In the genomic region with DNA sequence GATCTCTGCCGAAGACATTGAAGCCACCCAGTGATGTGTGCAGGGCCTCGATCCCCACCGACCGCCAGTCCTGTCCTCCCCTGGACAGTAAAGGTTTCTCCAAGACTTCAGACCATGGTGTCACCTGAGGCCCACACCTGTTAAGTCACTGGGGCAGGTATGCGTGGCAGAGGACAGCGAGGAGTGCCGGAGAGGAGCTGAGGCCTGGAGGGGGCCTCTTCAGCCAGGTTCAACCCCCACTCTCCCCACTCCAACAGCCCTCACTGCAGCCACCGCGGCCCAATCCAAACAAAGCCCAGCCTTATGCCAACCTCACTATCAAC, we compare ENCODE assay signal across 16 cellular contexts. TPM values are rescaled to one million over a fixed set of nuclear protein-coding genes. Genes with fewer than 3 reads are reported as not detected.
DNase-seq lines count a peak whose midpoint lies in the region; ATAC-seq, FAIRE-seq and TF ChIP-seq lines count a peak whose summit lies in the region.
"Had no signal": no experiment of that assay in that cellular context is flagged by ENCODE, and none has a peak within 500 bp of the region (broad histone marks: within the 10 kb centered on the region; RNA-seq: fewer than 3 reads in every experiment).

No MANE protein-coding gene starts in this region.

- H3K27me3 Mint-ChIP-seq in activated naive CD4-positive, alpha-beta T cell treated with anti-CD3 and anti-CD28 coated beads for 36 hours (ENCODE audit: low read depth): no peaks in the 10 kb centered on the region
- peaks cover 1% of the 10 kb centered on the region for H3K27me3 Mint-ChIP-seq in IgD-negative memory B cell
- peaks cover 6% of the 10 kb centered on the region for H3K27me3 Mint-ChIP-seq in neural progenitor cell (ENCODE audit: insufficient read depth, low read depth)

- DNase-seq in activated naive CD4-positive, alpha-beta T cell treated with anti-CD3 and anti-CD28 coated beads for 36 hours: no peak
- no peak for DNase-seq in activated naive CD4-positive, alpha-beta T cell treated with anti-CD3 and anti-CD28 coated beads, Interleukin-2, amount 50 U/mL, for 16 hours
- DNase-seq in K562 (ENCODE audit: extremely low read depth in 1 of 4, low spot score in 3 of 4): no peak
- no peak for DNase-seq in neural progenitor cell (ENCODE audit: low spot score)
- DNase-seq in H7: no peak
- DNase-seq in DMS153 treated with DMSO at 0.1 percent for 48 hours (lab: John Stamatoyannopoulos, UW; ENCODE audit: unreplicated experiment): no peak
- DNase-seq in GM23248: no peak
- DNase-seq: effector CD4-positive, alpha-beta T cell; kidney; mesendoderm; NCI-H1417; NCI-H82; Peyer's patch; stimulated activated CD4-positive, alpha-beta T cell treated with anti-CD3 and anti-CD28 coated beads, Interleukin-2, amount 100 ng/mL, for 24 hours had no signal

- H3K36me3 ChIP-seq in K562 (ENCODE audit: control insufficient read depth, insufficient read depth, low read length) (0 out of 3 replicates have a peak, but pooled peaks cover 3% of the 10 kb centered on the region), neural progenitor cell (no peaks in the 10 kb centered on the region), H7 (replicated peaks; ENCODE audit: control insufficient read depth, insufficient read depth, low read length) (no peaks in the 10 kb centered on the region), GM23248 (ENCODE audit: low read depth) (no peaks in the 10 kb centered on the region)
- H3K36me3 ChIP-seq: Peyer's patch, suprapubic skin had no signal

- H3K4me1 Mint-ChIP-seq in activated naive CD4-positive, alpha-beta T cell treated with anti-CD3 and anti-CD28 coated beads for 36 hours (ENCODE audit: low read depth): peaks cover 58% of the 10 kb centered on the region
- H3K4me1 Mint-ChIP-seq in IgD-negative memory B cell (peaks cover 6 to 25% (median 17%) of the 10 kb centered on the region in 3 donors), neural progenitor cell (peaks cover 16% of the 10 kb centered on the region)

- H3K9me3 Mint-ChIP-seq in activated naive CD4-positive, alpha-beta T cell treated with anti-CD3 and anti-CD28 coated beads for 36 hours: no peaks in the 10 kb centered on the region
- no peaks in the 10 kb centered on the region for H3K9me3 Mint-ChIP-seq in IgD-negative memory B cell
- H3K9me3 Mint-ChIP-seq in neural progenitor cell: no peaks in the 10 kb centered on the region

- no peak overlapping the region for H3K4me3 ChIP-seq in K562
- H3K4me3 ChIP-seq in neural progenitor cell: no peak overlapping the region
- H3K4me3 ChIP-seq in H7 (ENCODE audit: insufficient read depth, low read depth, low read length): no peak overlapping the region
- H3K4me3 ChIP-seq in GM23248: no peak overlapping the region
- H3K4me3 ChIP-seq: Peyer's patch, suprapubic skin had no signal

- H3K4me2 ChIP-seq in K562 (ENCODE audit: insufficient read depth, low read length) (no peak overlapping the region), neural progenitor cell (no peak overlapping the region), GM23248 (ENCODE audit: unreplicated experiment) (no peak overlapping the region)

- H3K27ac ChIP-seq in K562 (ENCODE audit: extremely low read depth, low read depth, low read length) (no peak overlapping the region), neural progenitor cell (no peak overlapping the region), GM23248 (no peak overlapping the region)
- H3K27ac ChIP-seq: Peyer's patch, suprapubic skin had no signal

- H3K27me3 ChIP-seq in K562 (ENCODE audit: control insufficient read depth in 2 of 2, insufficient read depth in 2 of 2, low read length in 2 of 2) (no peaks in the 10 kb centered on the region), neural progenitor cell (peaks cover 16% of the 10 kb centered on the region), H7 (ENCODE audit: control insufficient read depth, insufficient read depth, low read length) (peaks cover 22% of the 10 kb centered on the region), GM23248 (replicated peaks; ENCODE audit: insufficient read depth) (no peaks in the 10 kb centered on the region)
- H3K27me3 ChIP-seq: Peyer's patch, suprapubic skin had no signal

- H3K36me3 Mint-ChIP-seq in activated naive CD4-positive, alpha-beta T cell treated with anti-CD3 and anti-CD28 coated beads for 36 hours (ENCODE audit: low read depth): peaks cover 1% of the 10 kb centered on the region
- H3K36me3 Mint-ChIP-seq in IgD-negative memory B cell (peaks cover 1% of the 10 kb centered on the region), neural progenitor cell (peaks cover 3% of the 10 kb centered on the region)

- ATAC-seq in K562: no peak

- TSS peak; percentile 28 for BruUV-seq in K562 (replicated peaks; lab: Mats Ljungman, UMichigan)

- H3K9me1 ChIP-seq in K562 (ENCODE audit: control insufficient read depth, insufficient read depth, low read length): no peaks in the 10 kb centered on the region

- CTCF ChIA-PET in activated naive CD4-positive, alpha-beta T cell treated with anti-CD3 and anti-CD28 coated beads for 36 hours (lab: Charles Lee): interaction anchor here (1.1 kb wide), 2 partner anchors 222 to 238 kb away, joined by 5 read pairs; partner anchors contain the start of genes NOP10 and NUTM1
- CTCF ChIA-PET in K562 (lab: Yijun Ruan, JAX; ENCODE audit: low intra/inter-chr PET ratio): no interaction called here

- TF ChIP-seq RAD21 in K562 (CRISPR knock-in tag; conservative IDR thresholded peaks at IDR 0.05 in 1 of 2, IDR thresholded peaks at IDR 0.05 in 1 of 2): no peak

- no peak for TF ChIP-seq POLR2A in K562 (conservative IDR thresholded peaks at IDR 0.05)

- H3K4me3 Mint-ChIP-seq in activated naive CD4-positive, alpha-beta T cell treated with anti-CD3 and anti-CD28 coated beads for 36 hours: peak overlapping the region; percentile 90
- H3K4me3 Mint-ChIP-seq in IgD-negative memory B cell: peak overlapping the region in 3 of 4 donors; percentile 17 to 87 (median 21)
- peak overlapping the region; percentile 87 for H3K4me3 Mint-ChIP-seq in neural progenitor cell

- FAIRE-seq in K562 (lab: Jason Lieb, UNC): no peak
- FAIRE-seq: kidney had no signal

- H3K4me1 ChIP-seq in K562 (replicated peaks in 1 of 2; ENCODE audit: control insufficient read depth in 2 of 2, insufficient read depth in 2 of 2, low read length in 2 of 2) (peaks cover 8 to 43% of the 10 kb centered on the region in 2 experiments), neural progenitor cell (peaks cover 4% of the 10 kb centered on the region), GM23248 (ENCODE audit: insufficient read depth) (no peaks in the 10 kb centered on the region)

- no peaks in the 10 kb centered on the region for H3K9me2 ChIP-seq in GM23248 (ENCODE audit: insufficient read depth)

- WGBS in K562 (ENCODE audit: insufficient coverage, low coverage, missing lambda C conversion rate): 96% methylated on average over 9 of the region's 9 CpGs
- 95 to 97% methylated on average over 9 of the region's 9 CpGs for WGBS in GM23248 (ENCODE audit: low coverage in 1 of 2, low lambda C conversion rate in 2 of 2, missing lambda C conversion rate in 2 of 2), 2 experiments

- in situ Hi-C loops in K562 (cut with MboI) (loop anchor here (10.0 kb wide), 1 partner anchor 56 kb away; no protein-coding TSS in a partner anchor), GM23248 (cut with MboI) (loop anchor here (25.0 kb wide), 3 partner anchors 219 to 494 kb away; partner anchors contain the start of genes EMC4 and LPCAT4)

- intact Hi-C loops in activated naive CD4-positive, alpha-beta T cell treated with anti-CD3 and anti-CD28 coated beads for 36 hours (cut with micrococcal nuclease): no loop called here
- intact Hi-C loops in K562 (cut with micrococcal nuclease): loop anchor here (10.0 kb wide), 3 partner anchors 56 to 366 kb away; partner anchors contain the start of genes GOLGA8A and KATNBL1

- no peak overlapping the region for H3K27ac Mint-ChIP-seq in activated naive CD4-positive, alpha-beta T cell treated with anti-CD3 and anti-CD28 coated beads for 36 hours
- H3K27ac Mint-ChIP-seq in IgD-negative memory B cell: no peak overlapping the region
- no peak overlapping the region for H3K27ac Mint-ChIP-seq in neural progenitor cell

- H3K9me3 ChIP-seq in K562 (replicated peaks; ENCODE audit: control insufficient read depth, insufficient read depth, low read depth, low read length) (no peaks in the 10 kb centered on the region), neural progenitor cell (ENCODE audit: low read depth) (no peaks in the 10 kb centered on the region), GM23248 (ENCODE audit: low read depth) (no peaks in the 10 kb centered on the region)
- H3K9me3 ChIP-seq: Peyer's patch, suprapubic skin had no signal

- no peak overlapping the region for H2AFZ ChIP-seq in K562 (ENCODE audit: low read depth, low read length)
- H2AFZ ChIP-seq in neural progenitor cell (replicated peaks): no peak overlapping the region
- H2AFZ ChIP-seq in GM23248: no peak overlapping the region

- H4K20me1 ChIP-seq in K562 (replicated peaks; ENCODE audit: control insufficient read depth, insufficient read depth, low read length) (peaks cover 6% of the 10 kb centered on the region; the same call in 1 of the 2 replicates), neural progenitor cell (ENCODE audit: low read depth) (peaks cover 16% of the 10 kb centered on the region), GM23248 (ENCODE audit: insufficient read depth) (no peaks in the 10 kb centered on the region)

- H3K9ac ChIP-seq in K562 (ENCODE audit: insufficient read depth in 1 of 2, low read depth in 2 of 2, low read length in 2 of 2): peak overlapping the region in 1 of 2 experiments; percentile 6; a peak in 2 of 4 replicates
- H3K9ac ChIP-seq in neural progenitor cell: no peak overlapping the region
- H3K9ac ChIP-seq in GM23248: no peak overlapping the region

- no peak for TF ChIP-seq CTCF in K562 (IDR thresholded peaks at IDR 0.05 in 2 of 3, conservative IDR thresholded peaks at IDR 0.05 in 1 of 3; ENCODE audit: insufficient read depth in 2 of 3, low read depth in 1 of 3, low read length in 3 of 3)
- TF ChIP-seq CTCF in neural progenitor cell (IDR thresholded peaks at IDR 0.05): no peak

- no peak for TF ChIP-seq EP300 in K562 (IDR thresholded peaks at IDR 0.05; ENCODE audit: low read length)

- no peaks in the 10 kb centered on the region for H3F3A ChIP-seq in neural progenitor cell (ENCODE audit: low read depth)
- 0 out of 2 replicates have a peak, but pooled peaks cover 9% of the 10 kb centered on the region for H3F3A ChIP-seq in GM23248 (ENCODE audit: insufficient read depth)

- H3K79me2 ChIP-seq in K562 (ENCODE audit: control insufficient read depth, insufficient read depth, low read length) (peaks cover 52% of the 10 kb centered on the region), neural progenitor cell (ENCODE audit: low read depth) (peaks cover 28% of the 10 kb centered on the region), GM23248 (ENCODE audit: insufficient read depth) (0 out of 2 replicates have a peak, but pooled peaks cover 9% of the 10 kb centered on the region)

- POLR2A ChIA-PET in K562 (lab: Yijun Ruan, JAX): no interaction called here

RNA-seq across cellular contexts. Expression of gene GOLGA8B, which starts 2.4 kb away (rescaled TPM):
- total RNA-seq in activated naive CD4-positive, alpha-beta T cell treated with anti-CD3 and anti-CD28 coated beads for 36 hours: 10 to 100 TPM; 66.5 to 67.2 TPM
- 7.6 TPM for polyA plus RNA-seq in IgD-negative memory B cell
- total RNA-seq in K562 (2011; cell fraction: chromatin; rRNA removed; ENCODE audit: low replicate concordance): 390 and 496 TPM in 2 replicates
- 104 and 126 TPM in 2 replicates for total RNA-seq in K562 (2011; cell fraction: nucleolus; rRNA removed)
- 172 and 193 TPM in 2 replicates for total RNA-seq in K562 (2011; cell fraction: nucleoplasm; rRNA removed)
- 42.7 and 54.1 TPM in 2 replicates for total RNA-seq in K562 (2014; rRNA removed)
- 45.5 and 53.2 TPM in 2 replicates for total RNA-seq in K562 (2014; rRNA removed; fragmentation: Illumina TruSeq; extraction: Trizol)
- total RNA-seq in K562 (2015; rRNA removed; fragmentation: Illumina TruSeq; extraction: Trizol): 33.8 TPM in 2 replicates
- 65.3 and 79.5 TPM in 2 replicates for total RNA-seq in K562 (2021)
- polyA plus RNA-seq in K562 (2011; rRNA removed): 120 and 133 TPM in 2 replicates
- polyA plus RNA-seq in K562 (2011; cell fraction: cytosol; rRNA removed): 20.2 and 43.3 TPM in 2 replicates
- polyA plus RNA-seq in K562 (2011; cell fraction: nucleus; rRNA removed): 403 and 445 TPM in 2 replicates
- polyA plus RNA-seq in K562 (2012): 46.7 and 119 TPM in 2 replicates
- 63.1 and 84.4 TPM in 2 replicates for polyA plus RNA-seq in K562 (2014; fragmentation: Illumina TruSeq; extraction: Trizol)
- 10 to 100 TPM in 1 of 2 experiments, 1 to 10 TPM in 1; 7.9 to 10.2 TPM for polyA plus RNA-seq in K562 (2014; fragmentation: Nextera tagmentation; extraction: Ambion mirVana)
- polyA plus RNA-seq in K562 (2014; rRNA removed): 166 and 236 TPM in 2 replicates
- 15.1 and 27.9 TPM in 2 replicates for polyA minus RNA-seq in K562 (2011; rRNA and poly(A)+ RNA removed)
- polyA minus RNA-seq in K562 (2011; cell fraction: cytosol; rRNA and poly(A)+ RNA removed): 7.1 and 13.0 TPM in 2 replicates
- 54.5 and 77.9 TPM in 2 replicates for polyA minus RNA-seq in K562 (2011; cell fraction: nucleus; rRNA and poly(A)+ RNA removed)
- 83.1 and 85.4 TPM in 2 replicates for total RNA-seq in neural progenitor cell (ENCODE audit: low replicate concordance)
- total RNA-seq in H7 (2014; rRNA removed; shearing (Covaris generic)): 18.8 and 21.9 TPM in 2 replicates
- 13.5 and 29.2 TPM in 2 replicates for total RNA-seq in GM23248 (2014; rRNA removed; shearing (Covaris generic))
- 17.5 and 19.8 TPM in 2 replicates for polyA plus RNA-seq in GM23248 (2016; fragmentation: Nextera tagmentation; extraction: Ambion mirVana)

Comparison
In these comparisons a context has a peak if more than half of its experiments do, and no peak if none do; other contexts are left out.
1. H3K4me3 Mint-ChIP-seq: peak in every context shown above with its lines; median percentile 90 in activated naive CD4-positive, alpha-beta T cell treated with anti-CD3 and anti-CD28 coated beads for 36 hours; 87 in neural progenitor cell; 21 in IgD-negative memory B cell.